8 cellular contexts compared by ENCODE assay signal in genomic region chr15:29570121-29570930, GRCh38.
DNase-seq lines count a peak whose midpoint lies in the region; ATAC-seq and TF ChIP-seq lines count a peak whose summit lies in the region.

No MANE protein-coding gene starts in this region.

- DNase-seq in DMS53 (lab: John Stamatoyannopoulos, UW) (peak; percentile 71), DMS53 treated with DMSO at 0.1 percent for 48 hours (lab: John Stamatoyannopoulos, UW; ENCODE audit: unreplicated experiment) (no peak), astrocyte of the cerebellum (ENCODE audit: low read depth) (no peak), iPS-NIHi11 (ENCODE audit: low spot score) (peak; percentile 50), smooth muscle cell (lab: John Stamatoyannopoulos, UW; ENCODE audit: unreplicated experiment) (no peak)
- DNase-seq in stimulated activated CD4-positive, alpha-beta T cell treated with anti-CD3 and anti-CD28 coated beads, Interleukin-4, amount 100 ng/mL, for 4 hours: no peak

- H3K4me3 ChIP-seq in astrocyte of the cerebellum (ENCODE audit: low read depth, low read length) (peak overlapping the region; percentile 42), smooth muscle cell (peak overlapping the region; percentile 74)

- no peaks in the 10 kb centered on the region for H4K20me1 ChIP-seq in smooth muscle cell (ENCODE audit: low read depth)

- peak overlapping the region; percentile 96 for H3K4me2 ChIP-seq in smooth muscle cell

- no peaks in the 10 kb centered on the region for H3K79me2 ChIP-seq in smooth muscle cell (ENCODE audit: low read depth)

- H3K27me3 ChIP-seq in smooth muscle cell (ENCODE audit: low read depth): peaks cover 74% of the 10 kb centered on the region

- TF ChIP-seq CTCF in astrocyte of the cerebellum (IDR thresholded peaks at IDR 0.05; ENCODE audit: low read depth, low read length, missing control alignments) (no peak), smooth muscle cell (IDR thresholded peaks at IDR 0.05; ENCODE audit: borderline replicate concordance, insufficient read depth, poor library complexity, severe bottlenecking) (no peak)

- peaks cover 15% of the 10 kb centered on the region for H3K4me1 ChIP-seq in smooth muscle cell (ENCODE audit: low read depth)

- H3K9ac ChIP-seq in smooth muscle cell (ENCODE audit: low read depth): no peak overlapping the region

- H2AFZ ChIP-seq in smooth muscle cell (ENCODE audit: low read depth): peak overlapping the region; percentile 86

- in situ Hi-C loops in astrocyte of the cerebellum (cut with HindIII; ENCODE audit: low sequenced_read_pairs): no loop called here

- H3F3A ChIP-seq in smooth muscle cell (ENCODE audit: low read depth): no peaks in the 10 kb centered on the region

- H3K36me3 ChIP-seq in smooth muscle cell (ENCODE audit: low read depth): no peaks in the 10 kb centered on the region

- ATAC-seq in GM18868 (IDR thresholded peaks at IDR 0.05; ENCODE audit: unreplicated experiment) (no peak), HG02678 (IDR thresholded peaks at IDR 0.05; ENCODE audit: unreplicated experiment) (no peak)

- WGBS in smooth muscle cell (ENCODE audit: low lambda C conversion rate): 1% methylated on average over 70 of the region's 130 CpGs

- no peaks in the 10 kb centered on the region for H3K9me3 ChIP-seq in smooth muscle cell (replicated peaks; ENCODE audit: low read depth)

- H3K27ac ChIP-seq in smooth muscle cell (ENCODE audit: low read depth): no peak overlapping the region

Comparison
In these comparisons a context has a peak if more than half of its experiments do, and no peak if none do; other contexts are left out.
1. DNase-seq: peak in DMS53 (single experiment) and iPS-NIHi11 (single experiment); none in DMS53 treated with DMSO at 0.1 percent for 48 hours (single experiment), astrocyte of the cerebellum (single experiment), smooth muscle cell (single experiment) and stimulated activated CD4-positive, alpha-beta T cell treated with anti-CD3 and anti-CD28 coated beads, Interleukin-4, amount 100 ng/mL, for 4 hours (0 of 2).